9 cellular contexts compared by ENCODE assay signal in the genomic region with DNA sequence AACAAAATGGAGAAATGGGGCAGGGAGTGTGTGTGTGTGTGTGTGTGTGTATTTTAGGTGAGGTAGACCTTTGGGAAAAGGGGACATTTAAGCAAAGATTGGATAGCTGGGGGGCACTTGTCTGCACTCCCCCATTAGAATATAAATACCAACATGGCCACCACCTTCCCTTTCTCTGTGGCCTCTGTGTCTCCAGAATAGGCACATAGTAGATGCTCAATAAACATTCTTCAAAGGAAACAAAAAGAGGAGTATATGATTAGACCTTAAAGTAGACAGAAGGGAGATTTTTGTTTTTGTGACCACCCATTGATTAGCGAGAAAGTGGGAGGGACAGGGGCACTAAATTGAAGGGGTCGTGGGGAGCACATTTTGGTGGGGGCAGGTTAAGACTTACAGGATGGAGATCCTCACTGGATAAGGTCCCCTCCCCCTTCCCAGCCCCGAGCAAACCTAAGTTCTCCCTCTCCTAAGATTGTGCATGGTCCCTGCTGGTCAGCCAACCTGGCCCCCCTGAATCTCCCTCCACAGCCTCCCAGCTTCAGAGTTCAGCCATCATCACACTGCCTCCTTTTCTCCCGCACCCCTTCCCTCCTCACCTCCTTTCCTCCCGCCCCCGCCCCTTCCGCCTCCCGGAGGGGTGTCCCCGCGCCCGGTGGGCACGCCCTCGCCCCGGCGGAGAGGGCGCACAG. TPM values are rescaled to one million over a fixed set of nuclear protein-coding genes. Genes with fewer than 3 reads are reported as not detected.
DNase-seq lines count a peak whose midpoint lies in the region; ATAC-seq and TF ChIP-seq lines count a peak whose summit lies in the region.
"Had no signal": no experiment of that assay in that cellular context is flagged by ENCODE, and none has a peak within 500 bp of the region (broad histone marks: within the 10 kb centered on the region; RNA-seq: fewer than 3 reads in every experiment).

No MANE protein-coding gene starts in this region.

- no peaks in the 10 kb centered on the region for H3K9me3 Mint-ChIP-seq in activated naive CD8-positive, alpha-beta T cell treated with anti-CD3 and anti-CD28 coated beads, Interleukin-2, amount 50 U/mL, for 24 hours
- H3K9me3 Mint-ChIP-seq in stimulated activated naive CD8-positive, alpha-beta T cell treated with anti-CD3 and anti-CD28 coated beads, Interleukin-15, amount 100 ng/mL, for 72 hours, result no peaks in the 10 kb centered on the region

- no peaks in the 10 kb centered on the region for H3K36me3 ChIP-seq in left lung

- H3K4me3 ChIP-seq in left lung, result peak overlapping the region; percentile 9 to 34

- TF ChIP-seq CTCF in left lung (IDR thresholded peaks at IDR 0.05), result no peak

- H3K36me3 Mint-ChIP-seq in activated naive CD8-positive, alpha-beta T cell treated with anti-CD3 and anti-CD28 coated beads, Interleukin-2, amount 50 U/mL, for 24 hours (ENCODE audit: low read depth), result peaks cover 1% of the 10 kb centered on the region

- no peak overlapping the region for H3K27ac Mint-ChIP-seq in activated naive CD8-positive, alpha-beta T cell treated with anti-CD3 and anti-CD28 coated beads, Interleukin-2, amount 50 U/mL, for 24 hours
- H3K27ac Mint-ChIP-seq in stimulated activated naive CD8-positive, alpha-beta T cell treated with anti-CD3 and anti-CD28 coated beads, Interleukin-15, amount 100 ng/mL, for 72 hours, result peak overlapping the region in 1 of 2 donors; percentile 63

- H3K27me3 ChIP-seq in left lung, result peaks cover 0 to 59% of the 10 kb centered on the region in 2 donors

- peaks cover 29% of the 10 kb centered on the region for H3K4me1 Mint-ChIP-seq in activated naive CD8-positive, alpha-beta T cell treated with anti-CD3 and anti-CD28 coated beads, Interleukin-2, amount 50 U/mL, for 24 hours
- H3K4me1 Mint-ChIP-seq in stimulated activated naive CD8-positive, alpha-beta T cell treated with anti-CD3 and anti-CD28 coated beads, Interleukin-15, amount 100 ng/mL, for 72 hours, result peaks cover 43% of the 10 kb centered on the region

- H3K4me1 ChIP-seq in left lung, result no peaks in the 10 kb centered on the region

- no peaks in the 10 kb centered on the region for H3K9me3 ChIP-seq in left lung

- peaks cover 27% of the 10 kb centered on the region for H3K27me3 Mint-ChIP-seq in activated naive CD8-positive, alpha-beta T cell treated with anti-CD3 and anti-CD28 coated beads, Interleukin-2, amount 50 U/mL, for 24 hours
- peaks cover 30% of the 10 kb centered on the region for H3K27me3 Mint-ChIP-seq in stimulated activated naive CD8-positive, alpha-beta T cell treated with anti-CD3 and anti-CD28 coated beads, Interleukin-15, amount 100 ng/mL, for 72 hours

- intact Hi-C loops in left lung (cut with DNase I), result no loop called here

- peak overlapping the region; percentile 91 for H3K4me3 Mint-ChIP-seq in activated naive CD8-positive, alpha-beta T cell treated with anti-CD3 and anti-CD28 coated beads, Interleukin-2, amount 50 U/mL, for 24 hours
- H3K4me3 Mint-ChIP-seq in stimulated activated naive CD8-positive, alpha-beta T cell treated with anti-CD3 and anti-CD28 coated beads, Interleukin-15, amount 100 ng/mL, for 72 hours, result peak overlapping the region; percentile 71 to 80

- peak overlapping the region in 1 of 2 donors; percentile 7 for H3K27ac ChIP-seq in left lung
- H3K27ac ChIP-seq: 22Rv1 had no signal

- ATAC-seq in activated naive CD8-positive, alpha-beta T cell treated with anti-CD3 and anti-CD28 coated beads, Interleukin-2, amount 50 U/mL, for 24 hours, result no peak
- ATAC-seq in left lung (no peak), HG03097 (IDR thresholded peaks at IDR 0.05; ENCODE audit: low FRiP score, unreplicated experiment) (no peak), GM21367 (IDR thresholded peaks at IDR 0.05; ENCODE audit: unreplicated experiment) (no peak)
- no peak for ATAC-seq in stimulated activated naive CD8-positive, alpha-beta T cell treated with anti-CD3 and anti-CD28 coated beads, Interleukin-15, amount 100 ng/mL, for 72 hours

- DNase-seq in NCI-H1092 (lab: John Stamatoyannopoulos, UW) (peak; percentile 75), NCI-H1092 treated with DMSO at 0.1 percent for 48 hours (lab: John Stamatoyannopoulos, UW) (no peak), left lung (no peak), COR-L47 (lab: John Stamatoyannopoulos, UW) (no peak)
- DNase-seq in activated naive CD8-positive, alpha-beta T cell treated with anti-CD3 and anti-CD28 coated beads, Interleukin-2, amount 50 U/mL, for 24 hours, result no peak
- DNase-seq in stimulated activated naive CD8-positive, alpha-beta T cell treated with anti-CD3 and anti-CD28 coated beads, Interleukin-15, amount 100 ng/mL, for 72 hours, result peak in 1 of 2 donors; percentile 9

RNA-seq across cellular contexts. Expression of a gene that starts 0.5 kb away (rescaled TPM):
- 10 to 100 TPM in 1 of 2 donors, 1 to 10 TPM in 1; 7.6 to 11.9 TPM for total RNA-seq in left lung
